ENCODE assay signal across 22 cellular contexts in genomic region chr6:168867247-168868102, GRCh38.
DNase-seq lines count a peak whose midpoint lies in the region; ATAC-seq and TF ChIP-seq lines count a peak whose summit lies in the region.
"Had no signal": no experiment of that assay in that cellular context is flagged by ENCODE, and none has a peak within 500 bp of the region (broad histone marks: within the 10 kb centered on the region; RNA-seq: fewer than 3 reads in every experiment).

No MANE protein-coding gene starts in this region.

- intact Hi-C loops in sigmoid colon (cut with DNase I) = no loop called here

- H3K27me3 Mint-ChIP-seq in H9 (ENCODE audit: low read depth) = no peaks in the 10 kb centered on the region; the same call in 1 of the 2 replicates

- H2BK15ac ChIP-seq in H9 (ENCODE audit: low read depth, low read length) (no peak overlapping the region), neuronal stem cell (ENCODE audit: low read length) (no peak overlapping the region)

- H3K36me3 Mint-ChIP-seq in H9 (ENCODE audit: insufficient read depth in 1 of 3, low read depth in 3 of 3) = no peaks in the 10 kb centered on the region
- H3K36me3 Mint-ChIP-seq: CD14-positive monocyte; CD8-positive, alpha-beta memory T cell had no signal

- H2BK5ac ChIP-seq in H9 (ENCODE audit: insufficient read length, low read length) (no peak overlapping the region), neuronal stem cell (ENCODE audit: low read length) (no peak overlapping the region)

- H3K27ac ChIP-seq in BLaER1 treated with 17β-estradiol and CSF1 and Interleukin-3, amounts not matched to agents 10 nM and 100 nM = no peak overlapping the region
- H3K27ac ChIP-seq in H9 (ENCODE audit: insufficient read length, low read depth, low read length) = no peak overlapping the region
- H3K27ac ChIP-seq in neuronal stem cell (replicated peaks; ENCODE audit: low read length) = no peak overlapping the region
- no peak overlapping the region for H3K27ac ChIP-seq in sigmoid colon
- H3K27ac ChIP-seq: RWPE1 had no signal

- no peak overlapping the region for H3T11ph ChIP-seq in H9 (ENCODE audit: low read length)

- H3K56ac ChIP-seq in H9 (ENCODE audit: insufficient read length, low read depth, low read length) = no peak overlapping the region

- H2AK5ac ChIP-seq in H9 (ENCODE audit: insufficient read length, low read length) (no peak overlapping the region), neuronal stem cell (ENCODE audit: low read depth, low read length) (peak overlapping the region; percentile 73)

- H3K9ac ChIP-seq in BLaER1 treated with 17β-estradiol and CSF1 and Interleukin-3, amounts not matched to agents 10 nM and 100 nM = peak overlapping the region in 1 of 11 experiments; percentile 24; a peak in 2 of 22 replicates
- H3K9ac ChIP-seq in H9 (ENCODE audit: extremely low read depth, insufficient read length, low read length) = no peak overlapping the region
- peak overlapping the region; percentile 74 for H3K9ac ChIP-seq in neuronal stem cell (ENCODE audit: low read depth, low read length, poor library complexity)

- no peak overlapping the region for H3K23ac ChIP-seq in H9 (ENCODE audit: insufficient read length, low read depth, low read length)
- H3K23ac ChIP-seq in neuronal stem cell (ENCODE audit: low read depth, low read length, poor library complexity) = no peak overlapping the region

- H4K8ac ChIP-seq in H9 (replicated peaks; ENCODE audit: insufficient read length, low read depth, low read length) (no peak overlapping the region), neuronal stem cell (ENCODE audit: low read depth, low read length) (no peak overlapping the region)

- H4K91ac ChIP-seq in H9 (ENCODE audit: insufficient read length, low read depth, low read length) (no peak overlapping the region), neuronal stem cell (ENCODE audit: low read depth, low read length, poor library complexity) (no peak overlapping the region)

- no peaks in the 10 kb centered on the region for H3K27me3 ChIP-seq in BLaER1 treated with 17β-estradiol and CSF1 and Interleukin-3, amounts not matched to agents 10 nM and 100 nM
- no peaks in the 10 kb centered on the region for H3K27me3 ChIP-seq in H9 (ENCODE audit: insufficient read depth, low read length)
- H3K27me3 ChIP-seq in neuronal stem cell (ENCODE audit: control insufficient read depth in 3 of 3, insufficient read depth in 3 of 3, low read depth in 1 of 3, low read length in 3 of 3) = peaks cover 0 to 4% (median 0%) of the 10 kb centered on the region in 3 experiments
- no peaks in the 10 kb centered on the region for H3K27me3 ChIP-seq in sigmoid colon

- peaks cover 0 to 14% (median 10%) of the 10 kb centered on the region in 10 experiments; a peak in 12 of 20 replicates for H3K4me1 ChIP-seq in BLaER1 treated with 17β-estradiol and CSF1 and Interleukin-3, amounts not matched to agents 10 nM and 100 nM
- H3K4me1 ChIP-seq in H9 (ENCODE audit: insufficient read depth, low read length) = no peaks in the 10 kb centered on the region
- H3K4me1 ChIP-seq in neuronal stem cell (ENCODE audit: control insufficient read depth in 2 of 2, insufficient read depth in 1 of 2, low read depth in 1 of 2, low read length in 2 of 2) = no peaks in the 10 kb centered on the region
- no peaks in the 10 kb centered on the region for H3K4me1 ChIP-seq in sigmoid colon

- TF ChIP-seq CTCF in H9 (conservative IDR thresholded peaks at IDR 0.05) (no peak), sigmoid colon (IDR thresholded peaks at IDR 0.05) (no peak)

- H2AFZ ChIP-seq in H9 (ENCODE audit: low read length) (no peak overlapping the region), neuronal stem cell (ENCODE audit: low read length) (no peak overlapping the region)

- H3K4me3 Mint-ChIP-seq in H9 = no peak overlapping the region
- H3K4me3 Mint-ChIP-seq: CD14-positive monocyte; CD8-positive, alpha-beta memory T cell had no signal

- ATAC-seq in esophagus mucosa = peak; percentile 22
- no peak for ATAC-seq in GM18873 (IDR thresholded peaks at IDR 0.05; ENCODE audit: low FRiP score, unreplicated experiment)

- H3K18ac ChIP-seq in H9 (ENCODE audit: insufficient read length, low read depth, low read length) (peak overlapping the region; percentile 39), neuronal stem cell (ENCODE audit: low read length) (peak overlapping the region; percentile 74)

- no peak overlapping the region for H4K5ac ChIP-seq in H9 (ENCODE audit: insufficient read length, low read depth, low read length)

- no peak overlapping the region for H2BK120ac ChIP-seq in H9 (ENCODE audit: low read depth, low read length, poor library complexity, severe bottlenecking)
- H2BK120ac ChIP-seq in neuronal stem cell (ENCODE audit: low read depth, low read length) = no peak overlapping the region

- DNase-seq in H9 (no peak), neuronal stem cell (ENCODE audit: low spot score) (no peak), ureter (ENCODE audit: low spot score) (no peak), sigmoid colon (no peak), SKM-1 (lab: John Stamatoyannopoulos, UW; ENCODE audit: unreplicated experiment) (no peak)
- DNase-seq: CD8-positive, alpha-beta memory T cell; DMS153; DND-41; KG1; MM.1S; NCI-H1417 treated with DMSO at 0.1 percent for 48 hours; NCI-H1694 treated with DMSO at 0.1 percent for 48 hours; NCI-H2081 treated with DMSO at 0.1 percent for 48 hours; NCI-H2171 treated with DMSO at 0.1 percent for 48 hours; NCI-H524; NCI-H774; SHP77 had no signal

- H3K27ac Mint-ChIP-seq in H9 = peak overlapping the region in 1 of 3 experiments; percentile 40; a peak in 1 of 7 replicates
- H3K27ac Mint-ChIP-seq: CD14-positive monocyte; CD8-positive, alpha-beta memory T cell had no signal

- no peaks in the 10 kb centered on the region for H4K20me1 ChIP-seq in BLaER1 treated with 17β-estradiol and CSF1 and Interleukin-3, amounts not matched to agents 10 nM and 100 nM
- H4K20me1 ChIP-seq in H9 (ENCODE audit: control insufficient read depth, insufficient read depth, insufficient read length) = no peaks in the 10 kb centered on the region

- H3K23me2 ChIP-seq in H9 (ENCODE audit: insufficient read length, low read depth, low read length, poor library complexity, severe bottlenecking) = no peaks in the 10 kb centered on the region

- H3K9me3 Mint-ChIP-seq in H9 = no peaks in the 10 kb centered on the region
- H3K9me3 Mint-ChIP-seq: CD8-positive, alpha-beta memory T cell had no signal

- WGBS in H9 (ENCODE audit: extremely low coverage, insufficient read length, low lambda C conversion rate) = no CpG with 5 or more reads among the region's 23 CpGs
- no CpG with 5 or more reads among the region's 23 CpGs for WGBS in neuronal stem cell (ENCODE audit: extremely low coverage in 2 of 2, insufficient read length in 2 of 2, insufficient replicate concordance in 1 of 2), 2 donors
- 91 to 92% methylated on average over 23 of the region's 23 CpGs for WGBS in sigmoid colon, 2 donors

- H3K4me1 Mint-ChIP-seq in H9 = 0 out of 4 replicates have a peak, but pooled peaks cover 0 to 5% of the 10 kb centered on the region in 2 experiments
- H3K4me1 Mint-ChIP-seq: CD14-positive monocyte; CD8-positive, alpha-beta memory T cell had no signal

- no peak for TF ChIP-seq EP300 in sigmoid colon (IDR thresholded peaks at IDR 0.05)

- H2BK12ac ChIP-seq in H9 (ENCODE audit: insufficient read length, low read depth, low read length) (no peak overlapping the region), neuronal stem cell (ENCODE audit: low read length) (no peak overlapping the region)

- peak overlapping the region; percentile 74; the same call in 1 of the 2 replicates for H3K14ac ChIP-seq in H9 (ENCODE audit: insufficient read depth, low read length)
- H3K14ac ChIP-seq in neuronal stem cell (ENCODE audit: low read length) = peak overlapping the region; percentile 63

- H3K9me3 ChIP-seq in BLaER1 treated with 17β-estradiol and CSF1 and Interleukin-3, amounts not matched to agents 10 nM and 100 nM (replicated peaks in 1 of 11) = no peaks in the 10 kb centered on the region
- H3K9me3 ChIP-seq in H9 (ENCODE audit: control insufficient read depth, low read depth, low read length) = no peaks in the 10 kb centered on the region
- peaks cover 0 to 2% of the 10 kb centered on the region in 2 donors for H3K9me3 ChIP-seq in neuronal stem cell (replicated peaks in 1 of 2; ENCODE audit: control insufficient read depth in 2 of 2, insufficient read depth in 1 of 2, low read depth in 1 of 2, low read length in 2 of 2)
- H3K9me3 ChIP-seq in sigmoid colon = no peaks in the 10 kb centered on the region

- no peaks in the 10 kb centered on the region for H3K36me3 ChIP-seq in BLaER1 treated with 17β-estradiol and CSF1 and Interleukin-3, amounts not matched to agents 10 nM and 100 nM
- H3K36me3 ChIP-seq in neuronal stem cell (replicated peaks in 1 of 2; ENCODE audit: control insufficient read depth in 2 of 2, insufficient read depth in 2 of 2, low read length in 2 of 2) (no peaks in the 10 kb centered on the region), sigmoid colon (no peaks in the 10 kb centered on the region)

- H3K4me3 ChIP-seq in BLaER1 treated with 17β-estradiol and CSF1 and Interleukin-3, amounts not matched to agents 10 nM and 100 nM = no peak overlapping the region
- H3K4me3 ChIP-seq in neuronal stem cell (ENCODE audit: low read length in 2 of 2) = no peak overlapping the region
- no peak overlapping the region for H3K4me3 ChIP-seq in sigmoid colon

- no peak overlapping the region for H3K4ac ChIP-seq in H9 (ENCODE audit: low read depth, low read length)
- no peak overlapping the region for H3K4ac ChIP-seq in neuronal stem cell (ENCODE audit: low read length)

- no peaks in the 10 kb centered on the region for H3K79me2 ChIP-seq in H9 (ENCODE audit: insufficient read depth, low read length)

- peak overlapping the region in 9 of 11 experiments; percentile 9 to 57 (median 29); a peak in 12 of 22 replicates for H3K4me2 ChIP-seq in BLaER1 treated with 17β-estradiol and CSF1 and Interleukin-3, amounts not matched to agents 10 nM and 100 nM
- H3K4me2 ChIP-seq in H9 (ENCODE audit: insufficient read depth, insufficient read length, low read length) (no peak overlapping the region), neuronal stem cell (ENCODE audit: insufficient read depth, low read length, poor library complexity, severe bottlenecking) (no peak overlapping the region)

- TF ChIP-seq POLR2A in sigmoid colon (IDR thresholded peaks at IDR 0.05) = no peak

- H2BK20ac ChIP-seq in H9 (ENCODE audit: low read depth, low read length, poor library complexity, severe bottlenecking) = no peak overlapping the region

- H3K79me1 ChIP-seq in H9 (ENCODE audit: insufficient read depth, low read depth, low read length, poor library complexity, severe bottlenecking) (no peaks in the 10 kb centered on the region), neuronal stem cell (ENCODE audit: low read depth, low read length) (no peaks in the 10 kb centered on the region)

Comparison
In these comparisons a context has a peak if more than half of its experiments do, and no peak if none do; other contexts are left out.
1. H3K4me2 ChIP-seq: peak in BLaER1 treated with 17β-estradiol and CSF1 and Interleukin-3, amounts not matched to agents 10 nM and 100 nM (9 of 11); none in H9 (single experiment) and neuronal stem cell (single experiment).